In genomic region chr1:156584813-156585212, GRCh38 we compare ENCODE assay signal across 13 cellular contexts. TPM values are rescaled to one million over a fixed set of nuclear protein-coding genes. Genes with fewer than 3 reads are reported as not detected.
DNase-seq lines count a peak whose midpoint lies in the region; ATAC-seq and TF ChIP-seq lines count a peak whose summit lies in the region.
"Had no signal": no experiment of that assay in that cellular context is flagged by ENCODE, and none has a peak within 500 bp of the region (broad histone marks: within the 10 kb centered on the region; RNA-seq: fewer than 3 reads in every experiment).

No MANE protein-coding gene starts in this region.

- no peak overlapping the region for H3K4me3 Mint-ChIP-seq in stimulated activated naive CD8-positive, alpha-beta T cell treated with anti-CD3 and anti-CD28 coated beads, Interleukin-15, amount 100 ng/mL, for 72 hours
- H3K4me3 Mint-ChIP-seq in naive thymus-derived CD8-positive, alpha-beta T cell = no peak overlapping the region

- no peaks in the 10 kb centered on the region for H3K36me3 ChIP-seq in GM23248 (ENCODE audit: low read depth)

- H3K36me3 Mint-ChIP-seq in naive thymus-derived CD8-positive, alpha-beta T cell = peaks cover 0 to 10% (median 8%) of the 10 kb centered on the region in 3 donors

- no peak overlapping the region for H3K27ac Mint-ChIP-seq in stimulated activated naive CD8-positive, alpha-beta T cell treated with anti-CD3 and anti-CD28 coated beads, Interleukin-15, amount 100 ng/mL, for 72 hours
- H3K27ac Mint-ChIP-seq in naive thymus-derived CD8-positive, alpha-beta T cell = peak overlapping the region in 3 of 10 donors; percentile 58 to 97 (median 67)

- no peaks in the 10 kb centered on the region for H3K4me1 ChIP-seq in GM23248 (ENCODE audit: insufficient read depth)

- H3K27me3 Mint-ChIP-seq in stimulated activated naive CD8-positive, alpha-beta T cell treated with anti-CD3 and anti-CD28 coated beads, Interleukin-15, amount 100 ng/mL, for 72 hours = no peaks in the 10 kb centered on the region
- H3K27me3 Mint-ChIP-seq in naive thymus-derived CD8-positive, alpha-beta T cell = no peaks in the 10 kb centered on the region

- TF ChIP-seq CTCF in epithelial cell of proximal tubule (conservative IDR thresholded peaks at IDR 0.05; ENCODE audit: low read depth, low read length) = peak; percentile 28

- WGBS in GM23248 (ENCODE audit: low coverage in 1 of 2, low lambda C conversion rate in 2 of 2, missing lambda C conversion rate in 2 of 2), 2 experiments = 26 to 29% methylated on average over 11 of the region's 11 CpGs

- no peak overlapping the region for H3K4me2 ChIP-seq in GM23248 (ENCODE audit: unreplicated experiment)

- H4K20me1 ChIP-seq in GM23248 (ENCODE audit: insufficient read depth) = no peaks in the 10 kb centered on the region

- no peaks in the 10 kb centered on the region for H3K9me3 Mint-ChIP-seq in stimulated activated naive CD8-positive, alpha-beta T cell treated with anti-CD3 and anti-CD28 coated beads, Interleukin-15, amount 100 ng/mL, for 72 hours
- H3K9me3 Mint-ChIP-seq in naive thymus-derived CD8-positive, alpha-beta T cell = no peaks in the 10 kb centered on the region
- H3K9me3 Mint-ChIP-seq: activated naive CD4-positive, alpha-beta T cell treated with anti-CD3 and anti-CD28 coated beads, Interleukin-2, amount 50 U/mL, for 72 hours had no signal

- H3K4me3 ChIP-seq in epithelial cell of proximal tubule (ENCODE audit: low read depth, low read length) (no peak overlapping the region), GM23248 (no peak overlapping the region)

- no peak overlapping the region for H2AFZ ChIP-seq in GM23248

- H3K9ac ChIP-seq in GM23248 = no peak overlapping the region

- no peaks in the 10 kb centered on the region for H3K9me2 ChIP-seq in GM23248 (ENCODE audit: insufficient read depth)

- H3K9me3 ChIP-seq in GM23248 (ENCODE audit: low read depth) = no peaks in the 10 kb centered on the region

- in situ Hi-C loops in GM23248 (cut with MboI) = no loop called here

- peaks cover 49% of the 10 kb centered on the region for H3K4me1 Mint-ChIP-seq in stimulated activated naive CD8-positive, alpha-beta T cell treated with anti-CD3 and anti-CD28 coated beads, Interleukin-15, amount 100 ng/mL, for 72 hours
- peaks cover 23 to 53% (median 42%) of the 10 kb centered on the region in 4 donors for H3K4me1 Mint-ChIP-seq in naive thymus-derived CD8-positive, alpha-beta T cell

- POLR2A ChIA-PET in naive thymus-derived CD8-positive, alpha-beta T cell (lab: Charles Lee) = interaction anchor here (0.6 to 1.6 kb wide), 3 partner anchors 23 to 151 kb away, joined by 4 to 7 read pairs (median 4); partner anchors contain the start of gene MEF2D

- H3F3A ChIP-seq in GM23248 (ENCODE audit: insufficient read depth) = no peaks in the 10 kb centered on the region

- DNase-seq in stimulated activated naive CD8-positive, alpha-beta T cell treated with anti-CD3 and anti-CD28 coated beads, Interleukin-15, Interleukin-2, amounts not matched to agents 100 U/mL and 50 U/mL, for 24 hours = peak; percentile 21
- DNase-seq in stimulated activated naive CD8-positive, alpha-beta T cell treated with anti-CD3 and anti-CD28 coated beads, Interleukin-15, amount 100 ng/mL, for 72 hours = no peak
- DNase-seq in NCI-H146 (lab: John Stamatoyannopoulos, UW) (peak; percentile 55), epithelial cell of proximal tubule (ENCODE audit: low read depth) (no peak), GM23248 (no peak)
- DNase-seq in naive thymus-derived CD8-positive, alpha-beta T cell = no peak
- no peak for DNase-seq in activated CD4-positive, CD25-positive, alpha-beta regulatory T cell (lab: John Stamatoyannopoulos, UW)
- DNase-seq: activated CD4-positive, alpha-beta T cell treated with anti-CD3 and anti-CD28 coated beads for 4 hours had no signal

- no peaks in the 10 kb centered on the region for H3K79me2 ChIP-seq in GM23248 (ENCODE audit: insufficient read depth)

- ATAC-seq in stimulated activated naive CD8-positive, alpha-beta T cell treated with anti-CD3 and anti-CD28 coated beads, Interleukin-15, Interleukin-2, amounts not matched to agents 100 U/mL and 50 U/mL, for 24 hours = no peak
- no peak for ATAC-seq in stimulated activated naive CD8-positive, alpha-beta T cell treated with anti-CD3 and anti-CD28 coated beads, Interleukin-15, amount 100 ng/mL, for 72 hours
- no peak for ATAC-seq in GM18502 (IDR thresholded peaks at IDR 0.05; ENCODE audit: poor library complexity, unreplicated experiment)
- ATAC-seq in naive thymus-derived CD8-positive, alpha-beta T cell = no peak

- no peak overlapping the region for H3K27ac ChIP-seq in GM23248
- H3K27ac ChIP-seq: C4-2B had no signal

- H3K27me3 ChIP-seq in GM23248 (replicated peaks; ENCODE audit: insufficient read depth) = no peaks in the 10 kb centered on the region

RNA-seq across cellular contexts. Expression of gene TTC24, which starts 5.3 kb away (rescaled TPM):
- total RNA-seq in epithelial cell of proximal tubule = not detected in 2 replicates
- not detected in 2 replicates for total RNA-seq in GM23248 (2014; rRNA removed; shearing (Covaris generic))
- not detected in 2 replicates for polyA plus RNA-seq in GM23248 (2016; fragmentation: Nextera tagmentation; extraction: Ambion mirVana)
- 10 to 100 TPM; 41.3 to 44.3 TPM for total RNA-seq in naive thymus-derived CD8-positive, alpha-beta T cell
- 1 to 10 TPM; 3.8 to 6.7 (median 6.7) TPM for polyA plus RNA-seq in naive thymus-derived CD8-positive, alpha-beta T cell
- total RNA-seq: posterior vena cava, RPMI7951 had no signal

RNA-seq across cellular contexts. Expression of gene NAXE, which starts 6.8 kb away (rescaled TPM):
- 124 and 127 TPM in 2 replicates for total RNA-seq in epithelial cell of proximal tubule
- total RNA-seq in GM23248 (2014; rRNA removed; shearing (Covaris generic)) = 51.2 and 68.7 TPM in 2 replicates
- polyA plus RNA-seq in GM23248 (2016; fragmentation: Nextera tagmentation; extraction: Ambion mirVana) = 86.2 and 87.4 TPM in 2 replicates
- total RNA-seq in naive thymus-derived CD8-positive, alpha-beta T cell = 10 to 100 TPM; 39.7 to 42.1 TPM
- 100 to 1,000 TPM in 2 of 3 donors, 10 to 100 TPM in 1; 85.6 to 124 (median 103) TPM for polyA plus RNA-seq in naive thymus-derived CD8-positive, alpha-beta T cell

RNA-seq across cellular contexts. Expression of gene IQGAP3, which starts 12.4 kb away (rescaled TPM):
- 65.0 and 65.3 TPM in 2 replicates for total RNA-seq in epithelial cell of proximal tubule
- 12.5 and 14.7 TPM in 2 replicates for total RNA-seq in GM23248 (2014; rRNA removed; shearing (Covaris generic))
- 5.5 and 5.6 TPM in 2 replicates for polyA plus RNA-seq in GM23248 (2016; fragmentation: Nextera tagmentation; extraction: Ambion mirVana)
- under 1 TPM in 1 of 2 experiments, not detected in 1; 0.08 TPM for total RNA-seq in naive thymus-derived CD8-positive, alpha-beta T cell
- polyA plus RNA-seq in naive thymus-derived CD8-positive, alpha-beta T cell = not detected

RNA-seq across cellular contexts. Expression of gene GPATCH4, which starts 16.5 kb away (rescaled TPM):
- total RNA-seq in epithelial cell of proximal tubule = 15.9 and 22.9 TPM in 2 replicates
- total RNA-seq in GM23248 (2014; rRNA removed; shearing (Covaris generic)) = 9.5 and 12.5 TPM in 2 replicates
- 43.0 and 46.6 TPM in 2 replicates for polyA plus RNA-seq in GM23248 (2016; fragmentation: Nextera tagmentation; extraction: Ambion mirVana)
- total RNA-seq in naive thymus-derived CD8-positive, alpha-beta T cell = 10 to 100 TPM; 44.2 to 45.1 TPM
- 10 to 100 TPM; 27.3 to 70.4 (median 42.0) TPM for polyA plus RNA-seq in naive thymus-derived CD8-positive, alpha-beta T cell

RNA-seq across cellular contexts. Expression of gene HAPLN2, which starts 34.4 kb away (rescaled TPM):
- total RNA-seq in epithelial cell of proximal tubule = not detected in 2 replicates
- not detected in 2 replicates for total RNA-seq in GM23248 (2014; rRNA removed; shearing (Covaris generic))
- not detected in 2 replicates for polyA plus RNA-seq in GM23248 (2016; fragmentation: Nextera tagmentation; extraction: Ambion mirVana)
- total RNA-seq in naive thymus-derived CD8-positive, alpha-beta T cell = under 1 TPM; 0.39 to 0.58 TPM
- not detected for polyA plus RNA-seq in naive thymus-derived CD8-positive, alpha-beta T cell
- total RNA-seq: RPMI7951 had no signal

Comparison
In these comparisons a context has a peak if more than half of its experiments do, and no peak if none do; other contexts are left out.
1. DNase-seq: peak in stimulated activated naive CD8-positive, alpha-beta T cell treated with anti-CD3 and anti-CD28 coated beads, Interleukin-15, Interleukin-2, amounts not matched to agents 100 U/mL and 50 U/mL, for 24 hours (single experiment) and NCI-H146 (single experiment); none in stimulated activated naive CD8-positive, alpha-beta T cell treated with anti-CD3 and anti-CD28 coated beads, Interleukin-15, amount 100 ng/mL, for 72 hours (0 of 2), epithelial cell of proximal tubule (single experiment), GM23248 (single experiment), naive thymus-derived CD8-positive, alpha-beta T cell (0 of 10) and activated CD4-positive, CD25-positive, alpha-beta regulatory T cell (0 of 4).
2. RNA of gene TTC24, which starts 5.3 kb away (total RNA-seq): 41.3 to 44.3 TPM in naive thymus-derived CD8-positive, alpha-beta T cell; not detected in epithelial cell of proximal tubule and not detected in GM23248; every median in the first group is over 10 times any median in the second.
3. RNA of gene IQGAP3, which starts 12.4 kb away (total RNA-seq): 65.0 to 65.3 TPM in epithelial cell of proximal tubule and 12.5 to 14.7 TPM in GM23248; 0.08 TPM in naive thymus-derived CD8-positive, alpha-beta T cell; every median in the first group is over 10 times any median in the second.